Comparison of ENCODE assay signal across 8 cellular contexts in genomic region chr11:95068549-95068948, GRCh38. TPM values are rescaled to one million over a fixed set of nuclear protein-coding genes. Genes with fewer than 3 reads are reported as not detected.
A peak's percentile ranks its signal among the peaks of the same experiment; 100 is the strongest.
DNase-seq lines count a peak whose midpoint lies in the region; ATAC-seq and TF ChIP-seq lines count a peak whose summit lies in the region.

No MANE protein-coding gene starts in this region.

- TF ChIP-seq CTCF in C4-2B (conservative IDR thresholded peaks at IDR 0.05), result no peak

- H3K4me1 Mint-ChIP-seq in activated CD4-positive, alpha-beta T cell treated with anti-CD3 and anti-CD28 coated beads, Interleukin-2, amount 10 ng/mL, durations not matched to agents 24 days and 14 days, result peaks cover 18% of the 10 kb centered on the region

- peak overlapping the region; percentile 88; the same call in 1 of the 2 replicates for H3K27ac ChIP-seq in C4-2B
- no peak overlapping the region for H3K27ac ChIP-seq in ectodermal cell (ENCODE audit: insufficient read depth, low read depth, low read length, poor library complexity, severe bottlenecking)

- no peaks in the 10 kb centered on the region for H3K36me3 ChIP-seq in ectodermal cell (ENCODE audit: control insufficient read depth, insufficient read depth, low read length)

- peaks cover 21% of the 10 kb centered on the region for H3K36me3 Mint-ChIP-seq in activated CD4-positive, alpha-beta T cell treated with anti-CD3 and anti-CD28 coated beads, Interleukin-2, amount 10 ng/mL, durations not matched to agents 24 days and 14 days (ENCODE audit: low read depth)

- WGBS in ectodermal cell, 2 experiments, result 67 to 69% methylated on average over 5 of the region's 5 CpGs

- H3K27me3 Mint-ChIP-seq in activated CD4-positive, alpha-beta T cell treated with anti-CD3 and anti-CD28 coated beads, Interleukin-2, amount 10 ng/mL, durations not matched to agents 24 days and 14 days, result peaks cover 9% of the 10 kb centered on the region

- peak overlapping the region; percentile 98 for H3K27ac Mint-ChIP-seq in activated CD4-positive, alpha-beta T cell treated with anti-CD3 and anti-CD28 coated beads, Interleukin-2, amount 10 ng/mL, durations not matched to agents 24 days and 14 days

- H3K4me3 ChIP-seq in ectodermal cell (ENCODE audit: insufficient read depth, low read depth, low read length), result peak overlapping the region; percentile 77

- no peaks in the 10 kb centered on the region for H3K9me3 ChIP-seq in ectodermal cell (ENCODE audit: control insufficient read depth, low read length)

- no peaks in the 10 kb centered on the region for H3K9me3 Mint-ChIP-seq in activated CD4-positive, alpha-beta T cell treated with anti-CD3 and anti-CD28 coated beads, Interleukin-2, amount 10 ng/mL, durations not matched to agents 24 days and 14 days

- DNase-seq in GM19240 (ENCODE audit: insufficient read length, low spot score) (peak; percentile 26), NCI-H526 (lab: John Stamatoyannopoulos, UW) (peak; percentile 98 to 99), medulla oblongata (ENCODE audit: extremely low spot score) (peak; percentile 91)
- peak; percentile 92 for DNase-seq in activated CD4-positive, alpha-beta T cell treated with anti-CD3 and anti-CD28 coated beads, Interleukin-2, amount 10 ng/mL, durations not matched to agents 24 days and 14 days
- DNase-seq in stimulated activated CD8-positive, alpha-beta memory T cell treated with anti-CD3 and anti-CD28 coated beads, Interleukin-15, amount 100 ng/mL, for 4 hours (ENCODE audit: low read depth in 2 of 2), result peak; percentile 23 to 24

- H3K4me1 ChIP-seq in ectodermal cell (ENCODE audit: control insufficient read depth, insufficient read depth, low read length), result no peaks in the 10 kb centered on the region

- H3K27me3 ChIP-seq in ectodermal cell (ENCODE audit: control insufficient read depth, insufficient read depth, low read length, poor library complexity, severe bottlenecking), result no peaks in the 10 kb centered on the region

- H3K4me3 Mint-ChIP-seq in activated CD4-positive, alpha-beta T cell treated with anti-CD3 and anti-CD28 coated beads, Interleukin-2, amount 10 ng/mL, durations not matched to agents 24 days and 14 days, result peak overlapping the region; percentile 98

- peak; percentile 63 for ATAC-seq in HG03439 (IDR thresholded peaks at IDR 0.05; ENCODE audit: unreplicated experiment)

- intact Hi-C loops in activated CD4-positive, alpha-beta T cell treated with anti-CD3 and anti-CD28 coated beads, Interleukin-2, amount 10 ng/mL, durations not matched to agents 24 days and 14 days (cut with micrococcal nuclease), result loop anchor here (1.0 to 5.0 kb wide), 10 partner anchors 16 to 940 kb away; partner anchors contain the start of genes CWC15, ENDOD1, FAM76B and FUT4

RNA-seq across cellular contexts. Expression of gene SRSF8, which starts 1.8 kb away (rescaled TPM):
- total RNA-seq in activated CD4-positive, alpha-beta T cell treated with anti-CD3 and anti-CD28 coated beads, Interleukin-2, amount 10 ng/mL, durations not matched to agents 24 days and 14 days, result 45.9 and 46.0 TPM in 2 replicates
- 24.9 TPM for polyA plus RNA-seq in ectodermal cell (2013, experiment 1 of 4)
- polyA plus RNA-seq in ectodermal cell (2013, experiment 2 of 4), result 31.3 TPM
- polyA plus RNA-seq in ectodermal cell (2013, experiment 3 of 4), result 20.1 TPM
- polyA plus RNA-seq in ectodermal cell (2013, experiment 4 of 4), result 32.7 TPM

RNA-seq across cellular contexts. Expression of gene KDM4F, which starts 19.3 kb away (rescaled TPM):
- not detected in 2 replicates for total RNA-seq in activated CD4-positive, alpha-beta T cell treated with anti-CD3 and anti-CD28 coated beads, Interleukin-2, amount 10 ng/mL, durations not matched to agents 24 days and 14 days
- polyA plus RNA-seq in ectodermal cell (2013, experiment 1 of 4), result not detected
- polyA plus RNA-seq in ectodermal cell (2013, experiment 2 of 4), result not detected
- not detected for polyA plus RNA-seq in ectodermal cell (2013, experiment 3 of 4)
- not detected for polyA plus RNA-seq in ectodermal cell (2013, experiment 4 of 4)

RNA-seq across cellular contexts. Expression of gene ENDOD1, which starts 21.1 kb away (rescaled TPM):
- 34.1 and 34.3 TPM in 2 replicates for total RNA-seq in activated CD4-positive, alpha-beta T cell treated with anti-CD3 and anti-CD28 coated beads, Interleukin-2, amount 10 ng/mL, durations not matched to agents 24 days and 14 days
- polyA plus RNA-seq in ectodermal cell (2013, experiment 1 of 4), result 4.3 TPM
- polyA plus RNA-seq in ectodermal cell (2013, experiment 2 of 4), result 4.5 TPM
- polyA plus RNA-seq in ectodermal cell (2013, experiment 3 of 4), result 3.4 TPM
- 4.3 TPM for polyA plus RNA-seq in ectodermal cell (2013, experiment 4 of 4)

RNA-seq across cellular contexts. Expression of gene KDM4E, which starts 43.5 kb away (rescaled TPM):
- not detected in 2 replicates for total RNA-seq in activated CD4-positive, alpha-beta T cell treated with anti-CD3 and anti-CD28 coated beads, Interleukin-2, amount 10 ng/mL, durations not matched to agents 24 days and 14 days
- polyA plus RNA-seq in ectodermal cell (2013, experiment 1 of 4), result not detected
- polyA plus RNA-seq in ectodermal cell (2013, experiment 2 of 4), result not detected
- polyA plus RNA-seq in ectodermal cell (2013, experiment 3 of 4), result not detected
- not detected for polyA plus RNA-seq in ectodermal cell (2013, experiment 4 of 4)

Comparison
In these comparisons a context has a peak if more than half of its experiments do, and no peak if none do; other contexts are left out.
1. DNase-seq: peak in every context shown above with its lines; median percentile 98 in NCI-H526; 92 in activated CD4-positive, alpha-beta T cell treated with anti-CD3 and anti-CD28 coated beads, Interleukin-2, amount 10 ng/mL, durations not matched to agents 24 days and 14 days; 91 in medulla oblongata; 26 in GM19240; 24 in stimulated activated CD8-positive, alpha-beta memory T cell treated with anti-CD3 and anti-CD28 coated beads, Interleukin-15, amount 100 ng/mL, for 4 hours.